Comparison of ENCODE assay signal across 7 cellular contexts in genomic region chr7:107154826-107155225, GRCh38.
"Had no signal": no experiment of that assay in that cellular context is flagged by ENCODE, and none has a peak within 500 bp of the region (broad histone marks: within the 10 kb centered on the region; RNA-seq: fewer than 3 reads in every experiment).

No MANE protein-coding gene starts in this region.

- H3K27ac ChIP-seq: HL-60, KMS-11 had no signal

- H3K4me2 ChIP-seq: KMS-11 had no signal

- ATAC-seq: HepG2 had no signal

- DNase-seq: Karpas-422, KBM-7, KG1 had no signal

- H3K9ac ChIP-seq: KMS-11 had no signal

- FAIRE-seq: HepG2, HTR-8/SVneo had no signal
